In the genomic region with DNA sequence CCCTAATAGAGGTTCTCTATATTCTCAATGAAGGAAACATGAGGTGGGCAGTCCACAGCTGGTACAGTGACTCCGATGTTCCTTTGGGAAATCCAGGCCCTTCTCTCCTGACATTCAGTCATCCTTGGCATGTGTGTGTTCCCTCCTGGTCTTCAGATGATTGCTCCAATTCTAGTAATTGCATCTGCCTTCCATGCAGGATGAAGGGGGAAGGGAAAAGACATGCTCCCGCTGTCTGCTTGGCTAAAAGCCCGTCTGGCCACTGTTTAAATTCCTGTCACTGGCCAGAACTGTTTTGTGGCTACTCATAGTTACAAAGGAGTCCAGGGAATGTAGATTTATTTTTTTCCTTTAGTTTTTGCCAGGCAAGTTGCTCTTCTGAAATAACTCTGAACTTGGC, we compare ENCODE assay signal across 12 cellular contexts.
DNase-seq lines count a peak whose midpoint lies in the region; ATAC-seq and TF ChIP-seq lines count a peak whose summit lies in the region.
"Had no signal": no experiment of that assay in that cellular context is flagged by ENCODE, and none has a peak within 500 bp of the region (broad histone marks: within the 10 kb centered on the region; RNA-seq: fewer than 3 reads in every experiment).

No MANE protein-coding gene starts in this region.

- intact Hi-C loops in Right ventricle myocardium superior (cut with DNase I) (no loop called here), left lung (cut with DNase I) (no loop called here), upper lobe of right lung (cut with DNase I) (no loop called here)
- intact Hi-C loops in activated T-helper 2 cell treated with anti-CD3 and anti-CD28 coated beads, Interferon-gamma antibody, Interleukin-2, Interleukin-4, amounts not matched to agents 10 μg/mL and 5 μg/mL and 100 μg/mL, durations not matched to agents 14 hours and 24 hours and 36 hours (cut with micrococcal nuclease) = no loop called here
- intact Hi-C loops in naive thymus-derived CD4-positive, alpha-beta T cell (cut with micrococcal nuclease) = no loop called here

- ATAC-seq in Right ventricle myocardium superior (ENCODE audit: poor library complexity) (peak; percentile 82), left lung (peak; percentile 81), upper lobe of right lung (peak; percentile 31)
- ATAC-seq in naive thymus-derived CD4-positive, alpha-beta T cell = no peak
- ATAC-seq: esophagus mucosa had no signal

- DNase-seq in Right ventricle myocardium superior = peak; percentile 54
- DNase-seq in right atrium auricular region (ENCODE audit: low spot score) = no peak
- DNase-seq in cerebellar cortex (ENCODE audit: low spot score) = peak; percentile 7
- DNase-seq in left lung = peak in 1 of 2 donors; percentile 57
- no peak for DNase-seq in upper lobe of right lung
- no peak for DNase-seq in COLO829 (ENCODE audit: low spot score)
- no peak for DNase-seq in activated T-helper 2 cell treated with anti-CD3 and anti-CD28 coated beads, Interferon-gamma antibody, Interleukin-2, Interleukin-4, amounts not matched to agents 10 μg/mL and 5 μg/mL and 100 μg/mL, durations not matched to agents 14 hours and 24 hours and 36 hours (ENCODE audit: low spot score)
- no peak for DNase-seq in naive thymus-derived CD4-positive, alpha-beta T cell
- DNase-seq: kidney glomerular epithelial cell, NCI-H2107 had no signal

- H3K27me3 ChIP-seq in right atrium auricular region (no peaks in the 10 kb centered on the region), left lung (no peaks in the 10 kb centered on the region), upper lobe of right lung (no peaks in the 10 kb centered on the region)
- H3K27me3 ChIP-seq in naive thymus-derived CD4-positive, alpha-beta T cell (ENCODE audit: control insufficient read depth in 2 of 2, insufficient read depth in 2 of 2, low read length in 2 of 2) = no peaks in the 10 kb centered on the region

- POLR2A ChIA-PET in naive thymus-derived CD4-positive, alpha-beta T cell (lab: Charles Lee) = no interaction called here

- H3K36me3 Mint-ChIP-seq in activated T-helper 2 cell treated with anti-CD3 and anti-CD28 coated beads, Interferon-gamma antibody, Interleukin-2, Interleukin-4, amounts not matched to agents 10 μg/mL and 5 μg/mL and 100 μg/mL, durations not matched to agents 14 hours and 24 hours and 36 hours (ENCODE audit: low read depth) = no peaks in the 10 kb centered on the region
- no peaks in the 10 kb centered on the region for H3K36me3 Mint-ChIP-seq in naive thymus-derived CD4-positive, alpha-beta T cell

- no peaks in the 10 kb centered on the region for H3K36me3 ChIP-seq in right atrium auricular region
- H3K36me3 ChIP-seq in left lung = no peaks in the 10 kb centered on the region
- no peaks in the 10 kb centered on the region for H3K36me3 ChIP-seq in upper lobe of right lung
- no peaks in the 10 kb centered on the region for H3K36me3 ChIP-seq in naive thymus-derived CD4-positive, alpha-beta T cell (ENCODE audit: control insufficient read depth in 2 of 3, insufficient read depth in 3 of 3, low read length in 3 of 3)

- peak overlapping the region in 1 of 2 donors; percentile 14 for H3K27ac ChIP-seq in right atrium auricular region
- no peak overlapping the region for H3K27ac ChIP-seq in left lung
- no peak overlapping the region for H3K27ac ChIP-seq in upper lobe of right lung
- H3K27ac ChIP-seq in naive thymus-derived CD4-positive, alpha-beta T cell (ENCODE audit: low read depth, low read length) = no peak overlapping the region
- H3K27ac ChIP-seq: parathyroid adenoma had no signal

- no peak for TF ChIP-seq CTCF in right atrium auricular region (IDR thresholded peaks at IDR 0.05)
- TF ChIP-seq CTCF in left lung (IDR thresholded peaks at IDR 0.05) = no peak
- TF ChIP-seq CTCF in upper lobe of right lung (IDR thresholded peaks at IDR 0.05) = no peak

- H3K27ac Mint-ChIP-seq in activated T-helper 2 cell treated with anti-CD3 and anti-CD28 coated beads, Interferon-gamma antibody, Interleukin-2, Interleukin-4, amounts not matched to agents 10 μg/mL and 5 μg/mL and 100 μg/mL, durations not matched to agents 14 hours and 24 hours and 36 hours = no peak overlapping the region
- H3K27ac Mint-ChIP-seq in naive thymus-derived CD4-positive, alpha-beta T cell = no peak overlapping the region

- no peaks in the 10 kb centered on the region for H3K9me3 ChIP-seq in right atrium auricular region
- no peaks in the 10 kb centered on the region for H3K9me3 ChIP-seq in left lung
- H3K9me3 ChIP-seq in upper lobe of right lung = no peaks in the 10 kb centered on the region
- H3K9me3 ChIP-seq in naive thymus-derived CD4-positive, alpha-beta T cell (ENCODE audit: control insufficient read depth in 2 of 3, low read length in 3 of 3) = no peaks in the 10 kb centered on the region

- CTCF ChIA-PET in naive thymus-derived CD4-positive, alpha-beta T cell (lab: Charles Lee) = no interaction called here

- H3K27me3 Mint-ChIP-seq in activated T-helper 2 cell treated with anti-CD3 and anti-CD28 coated beads, Interferon-gamma antibody, Interleukin-2, Interleukin-4, amounts not matched to agents 10 μg/mL and 5 μg/mL and 100 μg/mL, durations not matched to agents 14 hours and 24 hours and 36 hours (ENCODE audit: low read depth) = peaks cover 15% of the 10 kb centered on the region
- H3K27me3 Mint-ChIP-seq in naive thymus-derived CD4-positive, alpha-beta T cell = peaks cover 10 to 26% (median 19%) of the 10 kb centered on the region in 5 donors

- H3K4me1 Mint-ChIP-seq in activated T-helper 2 cell treated with anti-CD3 and anti-CD28 coated beads, Interferon-gamma antibody, Interleukin-2, Interleukin-4, amounts not matched to agents 10 μg/mL and 5 μg/mL and 100 μg/mL, durations not matched to agents 14 hours and 24 hours and 36 hours (ENCODE audit: low read depth) = no peaks in the 10 kb centered on the region
- no peaks in the 10 kb centered on the region for H3K4me1 Mint-ChIP-seq in naive thymus-derived CD4-positive, alpha-beta T cell

- H3K4me1 ChIP-seq in right atrium auricular region (peaks cover 0 to 12% of the 10 kb centered on the region in 2 donors), left lung (peaks cover 0 to 6% of the 10 kb centered on the region in 2 donors), upper lobe of right lung (no peaks in the 10 kb centered on the region)
- H3K4me1 ChIP-seq in naive thymus-derived CD4-positive, alpha-beta T cell (ENCODE audit: control insufficient read depth in 2 of 2, insufficient read depth in 2 of 2, low read length in 2 of 2) = no peaks in the 10 kb centered on the region
- H3K4me1 ChIP-seq: parathyroid adenoma had no signal

- H3K4me3 Mint-ChIP-seq in activated T-helper 2 cell treated with anti-CD3 and anti-CD28 coated beads, Interferon-gamma antibody, Interleukin-2, Interleukin-4, amounts not matched to agents 10 μg/mL and 5 μg/mL and 100 μg/mL, durations not matched to agents 14 hours and 24 hours and 36 hours (ENCODE audit: low read depth) = no peak overlapping the region
- no peak overlapping the region for H3K4me3 Mint-ChIP-seq in naive thymus-derived CD4-positive, alpha-beta T cell

- no peak overlapping the region for H3K4me3 ChIP-seq in right atrium auricular region
- H3K4me3 ChIP-seq in left lung = no peak overlapping the region
- no peak overlapping the region for H3K4me3 ChIP-seq in upper lobe of right lung
- no peak overlapping the region for H3K4me3 ChIP-seq in naive thymus-derived CD4-positive, alpha-beta T cell (ENCODE audit: low read length)

- H3K9me3 Mint-ChIP-seq in activated T-helper 2 cell treated with anti-CD3 and anti-CD28 coated beads, Interferon-gamma antibody, Interleukin-2, Interleukin-4, amounts not matched to agents 10 μg/mL and 5 μg/mL and 100 μg/mL, durations not matched to agents 14 hours and 24 hours and 36 hours = no peaks in the 10 kb centered on the region
- H3K9me3 Mint-ChIP-seq in naive thymus-derived CD4-positive, alpha-beta T cell = peaks cover 0 to 11% (median 1%) of the 10 kb centered on the region in 11 donors

Comparison
In these comparisons a context has a peak if more than half of its experiments do, and no peak if none do; other contexts are left out.
1. DNase-seq: peak in Right ventricle myocardium superior (single experiment) and cerebellar cortex (single experiment); none in right atrium auricular region (single experiment), upper lobe of right lung (single experiment), COLO829 (single experiment), activated T-helper 2 cell treated with anti-CD3 and anti-CD28 coated beads, Interferon-gamma antibody, Interleukin-2, Interleukin-4, amounts not matched to agents 10 μg/mL and 5 μg/mL and 100 μg/mL, durations not matched to agents 14 hours and 24 hours and 36 hours (single experiment) and naive thymus-derived CD4-positive, alpha-beta T cell (0 of 9).